26 cellular contexts compared by ENCODE assay signal in the genomic region with DNA sequence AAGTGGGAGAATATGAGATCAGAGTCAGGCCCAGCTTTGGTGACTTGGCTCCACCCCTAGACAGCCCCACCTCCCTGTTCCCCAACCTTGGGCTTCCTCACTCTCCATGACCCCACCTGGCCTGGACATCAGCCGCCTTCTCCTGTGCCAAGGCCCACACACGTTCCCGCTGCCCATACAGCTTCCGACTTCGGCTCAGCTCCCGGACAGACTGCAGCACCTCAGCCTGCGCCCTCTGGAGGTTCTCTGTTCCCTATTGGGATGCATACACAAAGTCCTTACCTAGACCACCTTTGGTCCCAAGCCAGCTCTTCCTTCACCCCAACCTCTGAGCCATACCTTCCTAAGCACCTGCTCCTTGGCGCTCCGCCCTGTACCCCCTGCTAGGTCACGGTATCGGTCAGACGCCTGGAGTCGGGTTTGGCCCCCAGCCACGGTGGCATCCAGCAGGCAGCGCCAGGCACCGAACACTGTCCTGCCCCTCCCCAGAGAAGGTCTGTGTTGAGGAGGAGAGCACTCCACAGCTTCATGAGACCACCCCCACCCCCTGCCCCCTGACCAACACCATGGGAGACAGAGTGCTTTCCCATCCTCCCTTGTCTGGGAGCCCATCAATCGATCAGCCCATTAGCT. TPM values are rescaled to one million over a fixed set of nuclear protein-coding genes. Genes with fewer than 3 reads are reported as not detected.
DNase-seq lines count a peak whose midpoint lies in the region; ATAC-seq and TF ChIP-seq lines count a peak whose summit lies in the region.
"Had no signal": no experiment of that assay in that cellular context is flagged by ENCODE, and none has a peak within 500 bp of the region (broad histone marks: within the 10 kb centered on the region; RNA-seq: fewer than 3 reads in every experiment).

No MANE protein-coding gene starts in this region.

- H3K27ac ChIP-seq in CD4-positive, CD25-positive, alpha-beta regulatory T cell (ENCODE audit: insufficient read depth, low read length, poor library complexity, severe bottlenecking): no peak overlapping the region
- no peak overlapping the region for H3K27ac ChIP-seq in adrenal gland
- H3K27ac ChIP-seq: left lung, pancreas, right atrium auricular region, SK-N-MC, transverse colon had no signal

- ATAC-seq in CD4-positive, CD25-positive, alpha-beta regulatory T cell (ENCODE audit: low read depth in 2 of 2): no peak
- ATAC-seq in WTC11: no peak
- ATAC-seq: left lung, natural killer cell, pancreas had no signal

- no peak for TF ChIP-seq POLR2A in adrenal gland (IDR thresholded peaks at IDR 0.05)

- H3K4me1 ChIP-seq in CD4-positive, CD25-positive, alpha-beta regulatory T cell (ENCODE audit: control insufficient read depth, insufficient read depth, low read length, poor library complexity, severe bottlenecking): peaks cover 31% of the 10 kb centered on the region
- H3K4me1 ChIP-seq in adrenal gland (replicated peaks in 1 of 2): peaks cover 0 to 4% of the 10 kb centered on the region in 2 donors
- H3K4me1 ChIP-seq: pancreas had no signal

- peaks cover 20% of the 10 kb centered on the region for H3K36me3 Mint-ChIP-seq in CD4-positive, CD25-positive, alpha-beta regulatory T cell
- H3K36me3 Mint-ChIP-seq in WTC11: peaks cover 28% of the 10 kb centered on the region

- peaks cover 38% of the 10 kb centered on the region for H3K36me3 ChIP-seq in CD4-positive, CD25-positive, alpha-beta regulatory T cell (ENCODE audit: control insufficient read depth, insufficient read depth, low read length)
- H3K36me3 ChIP-seq in adrenal gland (replicated peaks in 1 of 2): peaks cover 0 to 13% of the 10 kb centered on the region in 2 donors
- H3K36me3 ChIP-seq: pancreas, right atrium auricular region had no signal

- H3K27ac Mint-ChIP-seq in CD4-positive, CD25-positive, alpha-beta regulatory T cell: peak overlapping the region in 2 of 3 donors; percentile 50 to 62
- no peak overlapping the region for H3K27ac Mint-ChIP-seq in WTC11
- H3K27ac Mint-ChIP-seq: activated T-helper 2 cell treated with anti-CD3 and anti-CD28 coated beads, Interferon-gamma antibody, Interleukin-2, Interleukin-4, amounts not matched to agents 10 μg/mL and 5 μg/mL and 100 μg/mL, durations not matched to agents 14 hours and 24 hours and 36 hours; mesothelial cell of epicardium; T-helper 1 cell treated with Interleukin-12 subunit alpha and Interleukin-12 subunit beta and Interleukin-4 antibody, amounts not matched to agents 30 μg/mL and 1 μg/mL, for 36 hours had no signal

- peak overlapping the region; percentile 0 to 93 (median 19) for H3K4me3 Mint-ChIP-seq in CD4-positive, CD25-positive, alpha-beta regulatory T cell
- no peak overlapping the region for H3K4me3 Mint-ChIP-seq in WTC11

- peak; percentile 2 for DNase-seq in NCI-H2227 (lab: John Stamatoyannopoulos, UW; ENCODE audit: unreplicated experiment)
- no peak for DNase-seq in NCI-H2227 treated with DMSO at 0.1 percent for 48 hours (lab: John Stamatoyannopoulos, UW)
- no peak for DNase-seq in CD4-positive, CD25-positive, alpha-beta regulatory T cell
- no peak for DNase-seq in WTC11 (ENCODE audit: low spot score)
- DNase-seq in mesenteric fat pad (ENCODE audit: low spot score): peak; percentile 85
- no peak for DNase-seq in COR-L47 (lab: John Stamatoyannopoulos, UW)
- DNase-seq in EL: no peak
- no peak for DNase-seq in adrenal gland
- DNase-seq: 8988T; activated CD4-positive, alpha-beta T cell treated with anti-CD3 and anti-CD28 coated beads, Interleukin-2, amount 10 ng/mL, durations not matched to agents 24 days and 14 days; cerebellar nuclear complex; DND-41; HCEC 1CT; natural killer cell; NCI-H1092; NCI-H1930; NCI-H345; NCI-H774; transverse colon had no signal

- no peaks in the 10 kb centered on the region for H3K27me3 Mint-ChIP-seq in CD4-positive, CD25-positive, alpha-beta regulatory T cell
- no peaks in the 10 kb centered on the region for H3K27me3 Mint-ChIP-seq in WTC11 (ENCODE audit: low read depth)
- H3K27me3 Mint-ChIP-seq: activated CD4-positive, alpha-beta T cell treated with anti-CD3 and anti-CD28 coated beads, Interleukin-2, amount 10 ng/mL, durations not matched to agents 24 days and 14 days had no signal

- no peaks in the 10 kb centered on the region for H3K27me3 ChIP-seq in CD4-positive, CD25-positive, alpha-beta regulatory T cell (ENCODE audit: control insufficient read depth, insufficient read depth, low read length)
- H3K27me3 ChIP-seq in adrenal gland: no peaks in the 10 kb centered on the region
- H3K27me3 ChIP-seq: left lung, pancreas, right atrium auricular region, transverse colon had no signal

- WGBS in adrenal gland, 4 donors: 88 to 94% (median 93%) methylated on average over 17 of the region's 17 CpGs

- intact Hi-C loops in adrenal gland (cut with DNase I): no loop called here

- CTCF ChIA-PET in WTC11 (lab: Charles Lee): interaction anchor here (1.1 to 3.1 kb wide), 5 partner anchors 12 to 57 kb away, joined by 3 to 27 read pairs (median 10); partner anchors contain the start of genes DIAPH1, HDAC3 and RELL2

- no peak overlapping the region for H3K4me3 ChIP-seq in CD4-positive, CD25-positive, alpha-beta regulatory T cell (ENCODE audit: low read depth, low read length)
- H3K4me3 ChIP-seq in adrenal gland: no peak overlapping the region
- H3K4me3 ChIP-seq: left lung, pancreas, right atrium auricular region, SK-N-MC, transverse colon had no signal

- H3K4me1 Mint-ChIP-seq in CD4-positive, CD25-positive, alpha-beta regulatory T cell: peaks cover 19 to 64% (median 37%) of the 10 kb centered on the region in 4 donors
- H3K4me1 Mint-ChIP-seq in WTC11: peaks cover 20% of the 10 kb centered on the region

- no peaks in the 10 kb centered on the region for H3K9me3 Mint-ChIP-seq in CD4-positive, CD25-positive, alpha-beta regulatory T cell
- no peaks in the 10 kb centered on the region for H3K9me3 Mint-ChIP-seq in WTC11
- H3K9me3 Mint-ChIP-seq: activated CD4-positive, alpha-beta T cell treated with anti-CD3 and anti-CD28 coated beads, Interleukin-2, amount 10 ng/mL, durations not matched to agents 24 days and 14 days; activated T-helper 2 cell treated with anti-CD3 and anti-CD28 coated beads, Interferon-gamma antibody, Interleukin-2, Interleukin-4, amounts not matched to agents 10 μg/mL and 5 μg/mL and 100 μg/mL, durations not matched to agents 14 hours and 24 hours and 36 hours; mesothelial cell of epicardium; natural killer cell; T-helper 1 cell treated with Interleukin-12 subunit alpha and Interleukin-12 subunit beta and Interleukin-4 antibody, amounts not matched to agents 30 μg/mL and 1 μg/mL, for 36 hours had no signal

- TF ChIP-seq CTCF in WTC11 (IDR thresholded peaks at IDR 0.05) (no peak), adrenal gland (IDR thresholded peaks at IDR 0.05) (no peak)

- POLR2A ChIA-PET in WTC11 (lab: Charles Lee): interaction anchor here (0.6 to 1.0 kb wide), 3 partner anchors 11 to 23 kb away, joined by 3 to 5 read pairs (median 4); partner anchors contain the start of genes HDAC3 and RELL2

- H3K9me3 ChIP-seq in CD4-positive, CD25-positive, alpha-beta regulatory T cell (ENCODE audit: control insufficient read depth in 2 of 2, low read length in 2 of 2): no peaks in the 10 kb centered on the region
- H3K9me3 ChIP-seq in adrenal gland (replicated peaks in 1 of 3): no peaks in the 10 kb centered on the region
- H3K9me3 ChIP-seq: left lung, pancreas, right atrium auricular region, transverse colon had no signal

TF ChIP-seq in WTC11, 78 proteins besides CTCF, POLR2A, EP300 and RAD21:
- TF ChIP-seq FOXP1 (CRISPR knock-in tag; IDR thresholded peaks at IDR 0.05; ENCODE audit: borderline replicate concordance) (peak; percentile 15; the same call in 1 of the 2 replicates), SMAD3 (CRISPR knock-in tag; IDR thresholded peaks at IDR 0.05; ENCODE audit: borderline replicate concordance) (no peak)

RNA-seq across cellular contexts. Expression of gene FCHSD1, which starts 2.0 kb away (rescaled TPM):
- total RNA-seq in CD4-positive, CD25-positive, alpha-beta regulatory T cell: 115 TPM
- polyA plus RNA-seq in CD4-positive, CD25-positive, alpha-beta regulatory T cell: 10 to 100 TPM in 1 of 4 donors, 1 to 10 TPM in 3; 7.7 to 16.0 (median 8.2) TPM
- total RNA-seq in WTC11 (2021): 43.6 to 50.3 TPM (median 44.8 TPM) in 3 replicates
- total RNA-seq in mesenteric fat pad: 11.5 TPM
- total RNA-seq in adrenal gland: 10 to 100 TPM in 6 of 8 donors, 1 to 10 TPM in 2; 5.0 to 29.1 (median 16.9) TPM
- polyA plus RNA-seq in adrenal gland: 10 to 100 TPM in 2 of 3 donors, 1 to 10 TPM in 1; 3.7 to 53.9 (median 23.6) TPM

RNA-seq across cellular contexts. Expression of gene RELL2, which starts 12.4 kb away (rescaled TPM):
- 20.5 TPM for total RNA-seq in CD4-positive, CD25-positive, alpha-beta regulatory T cell
- 1 to 10 TPM; 2.4 to 5.5 (median 3.5) TPM for polyA plus RNA-seq in CD4-positive, CD25-positive, alpha-beta regulatory T cell
- total RNA-seq in WTC11 (2021): 19.3 to 23.8 TPM (median 21.4 TPM) in 3 replicates
- total RNA-seq in mesenteric fat pad: 1.5 TPM
- 10 to 100 TPM in 2 of 8 donors, 1 to 10 TPM in 6; 5.4 to 13.2 (median 7.7) TPM for total RNA-seq in adrenal gland
- polyA plus RNA-seq in adrenal gland: 10 to 100 TPM in 2 of 3 donors, 1 to 10 TPM in 1; 2.3 to 37.6 (median 17.4) TPM

RNA-seq across cellular contexts. Expression of gene HDAC3, which starts 12.5 kb away (rescaled TPM):
- total RNA-seq in CD4-positive, CD25-positive, alpha-beta regulatory T cell: 83.9 TPM
- 100 to 1,000 TPM in 1 of 4 donors, 10 to 100 TPM in 3; 94.0 to 102 (median 96.1) TPM for polyA plus RNA-seq in CD4-positive, CD25-positive, alpha-beta regulatory T cell
- total RNA-seq in WTC11 (2021) (84.7 to 96.2 TPM (median 94.5 TPM) in 3 replicates), mesenteric fat pad (39.3 TPM), adrenal gland (100 to 1,000 TPM in 1 of 8 donors, 10 to 100 TPM in 7; 53.1 to 101 (median 79.3) TPM)
- 10 to 100 TPM; 68.7 to 92.3 (median 84.9) TPM for polyA plus RNA-seq in adrenal gland

RNA-seq across cellular contexts. Expression of gene DIAPH1, which starts 30.4 kb away (rescaled TPM):
- total RNA-seq in CD4-positive, CD25-positive, alpha-beta regulatory T cell: 287 TPM
- polyA plus RNA-seq in CD4-positive, CD25-positive, alpha-beta regulatory T cell: 100 to 1,000 TPM in 1 of 4 donors, 10 to 100 TPM in 3; 86.1 to 105 (median 90.7) TPM
- total RNA-seq in WTC11 (2021) (90.9 to 109 TPM (median 96.0 TPM) in 3 replicates), mesenteric fat pad (49.5 TPM), adrenal gland (10 to 100 TPM; 44.2 to 91.2 (median 59.0) TPM)
- polyA plus RNA-seq in adrenal gland: 10 to 100 TPM; 30.4 to 35.3 (median 35.0) TPM

RNA-seq across cellular contexts. Expression of gene ARAP3, which starts 32.9 kb away (rescaled TPM):
- total RNA-seq in CD4-positive, CD25-positive, alpha-beta regulatory T cell: 6.1 TPM
- 1 to 10 TPM in 1 of 4 donors, under 1 TPM in 2, not detected in 1; 0.25 to 1.3 (median 0.30) TPM for polyA plus RNA-seq in CD4-positive, CD25-positive, alpha-beta regulatory T cell
- 51.2 to 60.4 TPM (median 53.4 TPM) in 3 replicates for total RNA-seq in WTC11 (2021)
- total RNA-seq in mesenteric fat pad: 24.2 TPM
- total RNA-seq in adrenal gland: 10 to 100 TPM in 5 of 8 donors, 1 to 10 TPM in 3; 6.5 to 16.1 (median 10.7) TPM
- 10 to 100 TPM in 2 of 3 donors, 1 to 10 TPM in 1; 4.4 to 38.6 (median 21.7) TPM for polyA plus RNA-seq in adrenal gland

Comparison
In these comparisons a context has a peak if more than half of its experiments do, and no peak if none do; other contexts are left out.
1. DNase-seq: peak in NCI-H2227 (single experiment) and mesenteric fat pad (single experiment); none in NCI-H2227 treated with DMSO at 0.1 percent for 48 hours (single experiment), CD4-positive, CD25-positive, alpha-beta regulatory T cell (0 of 3), WTC11 (single experiment), COR-L47 (single experiment), EL (single experiment) and adrenal gland (0 of 7).